3 cellular contexts compared by ENCODE assay signal in the genomic region with DNA sequence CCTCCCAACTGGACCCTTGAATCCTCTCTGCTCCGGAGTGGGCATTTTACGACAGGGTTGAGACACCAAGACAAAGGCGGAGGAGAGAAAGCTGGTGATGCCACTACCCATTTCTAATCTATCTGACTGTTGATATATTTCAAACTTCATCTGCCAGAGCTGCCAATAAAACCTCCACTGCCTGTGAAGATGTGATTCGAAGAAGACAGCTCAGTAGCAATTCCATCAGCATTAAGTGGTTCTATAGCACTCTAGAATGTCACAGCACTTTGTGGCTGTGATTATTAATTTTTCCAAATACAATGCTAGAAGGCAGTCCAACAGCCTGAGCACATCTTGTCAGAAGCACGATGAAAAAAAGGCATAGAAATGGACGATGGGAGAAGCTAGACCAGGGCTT.
"Had no signal": no experiment of that assay in that cellular context is flagged by ENCODE, and none has a peak within 500 bp of the region (broad histone marks: within the 10 kb centered on the region; RNA-seq: fewer than 3 reads in every experiment).

No MANE protein-coding gene starts in this region.

- DNase-seq: GDM1, GF-D8 had no signal

- H3K4me3 ChIP-seq: GM12878 had no signal
